1 cellular context compared by ENCODE assay signal in the genomic region with DNA sequence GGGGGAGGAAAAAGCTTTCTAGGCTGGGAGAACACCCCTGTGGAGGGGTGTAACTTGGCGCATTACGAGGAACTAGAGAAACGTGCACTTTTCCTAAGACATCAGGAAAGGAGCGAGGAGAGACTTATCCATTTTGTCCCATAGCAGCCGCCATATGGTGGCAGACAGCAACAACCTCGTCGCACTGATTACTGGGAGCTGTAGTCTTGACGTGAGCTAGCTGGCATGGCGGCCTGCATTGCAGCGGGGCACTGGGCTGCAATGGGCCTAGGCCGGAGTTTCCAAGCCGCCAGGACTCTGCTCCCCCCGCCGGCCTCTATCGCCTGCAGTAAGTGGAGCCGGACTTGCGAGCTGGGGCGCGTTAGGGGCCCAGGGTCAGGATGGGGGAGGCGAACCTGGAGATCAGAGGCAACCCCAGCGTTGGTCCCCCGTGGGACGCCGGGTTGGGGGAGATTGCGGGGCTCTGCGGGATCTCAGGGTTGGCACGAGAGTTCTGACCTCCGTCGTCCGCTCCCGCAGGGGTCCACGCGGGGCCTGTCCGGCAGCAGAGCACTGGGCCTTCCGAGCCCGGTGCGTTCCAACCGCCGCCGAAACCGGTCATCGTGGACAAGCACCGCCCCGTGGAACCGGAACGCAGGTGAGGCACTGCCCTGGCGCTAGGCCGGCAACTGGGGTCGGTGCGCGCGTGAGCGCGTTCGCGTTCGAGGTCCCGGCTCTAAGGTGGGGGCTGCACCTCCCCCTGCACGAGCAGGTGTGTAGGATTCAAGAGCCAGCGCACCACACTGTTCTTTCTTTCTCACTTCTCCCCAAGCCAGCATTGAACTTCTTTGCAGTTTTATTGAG.
TF ChIP-seq lines count a peak whose summit lies in the region.

A gene (plus strand): TSS at position 201 of the 843 bp plus-strand sequence. CDS start 25 bp downstream, at position 226.

TF ChIP-seq in GM12878, 131 proteins besides CTCF, POLR2A, EP300 and RAD21 (continued from another document and continues in another):
- TF ChIP-seq, protein P1, sequence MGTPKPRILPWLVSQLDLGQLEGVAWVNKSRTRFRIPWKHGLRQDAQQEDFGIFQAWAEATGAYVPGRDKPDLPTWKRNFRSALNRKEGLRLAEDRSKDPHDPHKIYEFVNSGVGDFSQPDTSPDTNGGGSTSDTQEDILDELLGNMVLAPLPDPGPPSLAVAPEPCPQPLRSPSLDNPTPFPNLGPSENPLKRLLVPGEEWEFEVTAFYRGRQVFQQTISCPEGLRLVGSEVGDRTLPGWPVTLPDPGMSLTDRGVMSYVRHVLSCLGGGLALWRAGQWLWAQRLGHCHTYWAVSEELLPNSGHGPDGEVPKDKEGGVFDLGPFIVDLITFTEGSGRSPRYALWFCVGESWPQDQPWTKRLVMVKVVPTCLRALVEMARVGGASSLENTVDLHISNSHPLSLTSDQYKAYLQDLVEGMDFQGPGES (IDR thresholded peaks at IDR 0.05): no peak
- TF ChIP-seq, protein P2, sequence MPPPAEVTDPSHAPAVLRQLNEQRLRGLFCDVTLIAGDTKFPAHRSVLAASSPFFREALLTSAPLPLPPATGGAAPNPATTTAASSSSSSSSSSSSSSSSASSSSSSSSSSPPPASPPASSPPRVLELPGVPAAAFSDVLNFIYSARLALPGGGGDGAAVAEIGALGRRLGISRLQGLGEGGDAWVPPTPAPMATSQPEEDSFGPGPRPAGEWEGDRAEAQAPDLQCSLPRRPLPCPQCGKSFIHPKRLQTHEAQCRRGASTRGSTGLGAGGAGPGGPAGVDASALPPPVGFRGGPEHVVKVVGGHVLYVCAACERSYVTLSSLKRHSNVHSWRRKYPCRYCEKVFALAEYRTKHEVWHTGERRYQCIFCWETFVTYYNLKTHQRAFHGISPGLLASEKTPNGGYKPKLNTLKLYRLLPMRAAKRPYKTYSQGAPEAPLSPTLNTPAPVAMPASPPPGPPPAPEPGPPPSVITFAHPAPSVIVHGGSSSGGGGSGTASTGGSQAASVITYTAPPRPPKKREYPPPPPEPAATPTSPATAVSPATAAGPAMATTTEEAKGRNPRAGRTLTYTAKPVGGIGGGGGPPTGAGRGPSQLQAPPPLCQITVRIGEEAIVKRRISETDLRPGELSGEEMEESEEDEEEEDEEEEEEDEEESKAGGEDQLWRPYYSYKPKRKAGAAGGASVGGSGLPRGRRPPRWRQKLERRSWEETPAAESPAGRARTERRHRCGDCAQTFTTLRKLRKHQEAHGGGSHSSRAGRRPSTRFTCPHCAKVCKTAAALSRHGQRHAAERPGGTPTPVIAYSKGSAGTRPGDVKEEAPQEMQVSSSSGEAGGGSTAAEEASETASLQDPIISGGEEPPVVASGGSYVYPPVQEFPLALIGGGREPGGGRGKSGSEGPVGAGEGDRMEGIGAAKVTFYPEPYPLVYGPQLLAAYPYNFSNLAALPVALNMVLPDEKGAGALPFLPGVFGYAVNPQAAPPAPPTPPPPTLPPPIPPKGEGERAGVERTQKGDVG (CRISPR knock-in tag; IDR thresholded peaks at IDR 0.05): no peak
- TF ChIP-seq BHLHE40 (IDR thresholded peaks at IDR 0.05; ENCODE audit: borderline replicate concordance in 1 of 2, low read depth in 2 of 2, low read length in 1 of 2) (peak in 1 of 2 experiments; percentile 81; a peak in 2 of 4 replicates), CHD1 (IDR thresholded peaks at IDR 0.05; ENCODE audit: low read depth, low read length) (no peak), SMAD1 (IDR thresholded peaks at IDR 0.05; ENCODE audit: low read depth, partially characterized antibody) (no peak), KLF5 (IDR thresholded peaks at IDR 0.05; ENCODE audit: partially characterized antibody) (no peak), WRNIP1 (IDR thresholded peaks at IDR 0.05; ENCODE audit: borderline replicate concordance, low read depth, low read length) (no peak; the same call in none of the 2 replicates), BACH1 (IDR thresholded peaks at IDR 0.05; ENCODE audit: borderline replicate concordance) (no peak; the same call in 1 of the 2 replicates), CHD4 (IDR thresholded peaks at IDR 0.05) (no peak), SIN3A (IDR thresholded peaks at IDR 0.05; ENCODE audit: low read depth, low read length) (0 out of 2 replicates have a peak, but pooled peaks have one; percentile 20), NR2F1 (conservative IDR thresholded peaks at IDR 0.05) (peak; percentile 44; the same call in 1 of the 2 replicates), ZNF207 (IDR thresholded peaks at IDR 0.05; ENCODE audit: borderline replicate concordance) (no peak; the same call in 1 of the 2 replicates), FOXM1 (IDR thresholded peaks at IDR 0.05; ENCODE audit: low read depth, low read length) (no peak), SUZ12 (IDR thresholded peaks at IDR 0.05; ENCODE audit: unreplicated experiment) (no peak), MTA2 (IDR thresholded peaks at IDR 0.05; ENCODE audit: low read depth) (peak; percentile 25; the same call in 1 of the 2 replicates), FOXK2 (IDR thresholded peaks at IDR 0.05) (peak; percentile 69), CHD2 (IDR thresholded peaks at IDR 0.05; ENCODE audit: borderline replicate concordance, low read depth, low read length) (peak; percentile 10; the same call in 1 of the 2 replicates), STAT1 (conservative IDR thresholded peaks at IDR 0.05) (0 out of 2 replicates have a peak, but pooled peaks have one; percentile 70), JUND (IDR thresholded peaks at IDR 0.05; ENCODE audit: low read depth, low read length) (no peak), TAF1 (IDR thresholded peaks at IDR 0.05; ENCODE audit: borderline replicate concordance, low read depth, low read length) (peak; percentile 90; the same call in 1 of the 2 replicates), POLR2AphosphoS2 (IDR thresholded peaks at IDR 0.05; ENCODE audit: low read depth, low read length) (no peak), POLR2AphosphoS5 (IDR thresholded peaks at IDR 0.05; ENCODE audit: low read length) (no peak), NRF1 (conservative IDR thresholded peaks at IDR 0.05; ENCODE audit: low read depth, low read length) (no peak), CREM (IDR thresholded peaks at IDR 0.05; ENCODE audit: low read depth) (peak; percentile 96), EED (IDR thresholded peaks at IDR 0.05; ENCODE audit: low read depth) (no peak), SMARCA5 (IDR thresholded peaks at IDR 0.05) (no peak)
- TF ChIP-seq, protein P3, sequence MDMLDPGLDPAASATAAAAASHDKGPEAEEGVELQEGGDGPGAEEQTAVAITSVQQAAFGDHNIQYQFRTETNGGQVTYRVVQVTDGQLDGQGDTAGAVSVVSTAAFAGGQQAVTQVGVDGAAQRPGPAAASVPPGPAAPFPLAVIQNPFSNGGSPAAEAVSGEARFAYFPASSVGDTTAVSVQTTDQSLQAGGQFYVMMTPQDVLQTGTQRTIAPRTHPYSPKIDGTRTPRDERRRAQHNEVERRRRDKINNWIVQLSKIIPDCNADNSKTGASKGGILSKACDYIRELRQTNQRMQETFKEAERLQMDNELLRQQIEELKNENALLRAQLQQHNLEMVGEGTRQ (IDR thresholded peaks at IDR 0.05; ENCODE audit: borderline replicate concordance, low read depth, low read length): no peak
- TF ChIP-seq, protein P4, sequence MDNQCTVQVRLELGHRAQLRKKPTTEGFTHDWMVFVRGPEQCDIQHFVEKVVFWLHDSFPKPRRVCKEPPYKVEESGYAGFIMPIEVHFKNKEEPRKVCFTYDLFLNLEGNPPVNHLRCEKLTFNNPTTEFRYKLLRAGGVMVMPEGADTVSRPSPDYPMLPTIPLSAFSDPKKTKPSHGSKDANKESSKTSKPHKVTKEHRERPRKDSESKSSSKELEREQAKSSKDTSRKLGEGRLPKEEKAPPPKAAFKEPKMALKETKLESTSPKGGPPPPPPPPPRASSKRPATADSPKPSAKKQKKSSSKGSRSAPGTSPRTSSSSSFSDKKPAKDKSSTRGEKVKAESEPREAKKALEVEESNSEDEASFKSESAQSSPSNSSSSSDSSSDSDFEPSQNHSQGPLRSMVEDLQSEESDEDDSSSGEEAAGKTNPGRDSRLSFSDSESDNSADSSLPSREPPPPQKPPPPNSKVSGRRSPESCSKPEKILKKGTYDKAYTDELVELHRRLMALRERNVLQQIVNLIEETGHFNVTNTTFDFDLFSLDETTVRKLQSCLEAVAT (IDR thresholded peaks at IDR 0.05): peak; percentile 99
- TF ChIP-seq, protein P5, sequence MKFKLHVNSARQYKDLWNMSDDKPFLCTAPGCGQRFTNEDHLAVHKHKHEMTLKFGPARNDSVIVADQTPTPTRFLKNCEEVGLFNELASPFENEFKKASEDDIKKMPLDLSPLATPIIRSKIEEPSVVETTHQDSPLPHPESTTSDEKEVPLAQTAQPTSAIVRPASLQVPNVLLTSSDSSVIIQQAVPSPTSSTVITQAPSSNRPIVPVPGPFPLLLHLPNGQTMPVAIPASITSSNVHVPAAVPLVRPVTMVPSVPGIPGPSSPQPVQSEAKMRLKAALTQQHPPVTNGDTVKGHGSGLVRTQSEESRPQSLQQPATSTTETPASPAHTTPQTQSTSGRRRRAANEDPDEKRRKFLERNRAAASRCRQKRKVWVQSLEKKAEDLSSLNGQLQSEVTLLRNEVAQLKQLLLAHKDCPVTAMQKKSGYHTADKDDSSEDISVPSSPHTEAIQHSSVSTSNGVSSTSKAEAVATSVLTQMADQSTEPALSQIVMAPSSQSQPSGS (IDR thresholded peaks at IDR 0.05; ENCODE audit: low read length): no peak
- TF ChIP-seq, protein P6, sequence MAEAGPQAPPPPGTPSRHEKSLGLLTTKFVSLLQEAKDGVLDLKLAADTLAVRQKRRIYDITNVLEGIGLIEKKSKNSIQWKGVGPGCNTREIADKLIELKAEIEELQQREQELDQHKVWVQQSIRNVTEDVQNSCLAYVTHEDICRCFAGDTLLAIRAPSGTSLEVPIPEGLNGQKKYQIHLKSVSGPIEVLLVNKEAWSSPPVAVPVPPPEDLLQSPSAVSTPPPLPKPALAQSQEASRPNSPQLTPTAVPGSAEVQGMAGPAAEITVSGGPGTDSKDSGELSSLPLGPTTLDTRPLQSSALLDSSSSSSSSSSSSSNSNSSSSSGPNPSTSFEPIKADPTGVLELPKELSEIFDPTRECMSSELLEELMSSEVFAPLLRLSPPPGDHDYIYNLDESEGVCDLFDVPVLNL (IDR thresholded peaks at IDR 0.05; ENCODE audit: low read depth, low read length): no peak; the same call in 1 of the 2 replicates
- TF ChIP-seq, protein P7, sequence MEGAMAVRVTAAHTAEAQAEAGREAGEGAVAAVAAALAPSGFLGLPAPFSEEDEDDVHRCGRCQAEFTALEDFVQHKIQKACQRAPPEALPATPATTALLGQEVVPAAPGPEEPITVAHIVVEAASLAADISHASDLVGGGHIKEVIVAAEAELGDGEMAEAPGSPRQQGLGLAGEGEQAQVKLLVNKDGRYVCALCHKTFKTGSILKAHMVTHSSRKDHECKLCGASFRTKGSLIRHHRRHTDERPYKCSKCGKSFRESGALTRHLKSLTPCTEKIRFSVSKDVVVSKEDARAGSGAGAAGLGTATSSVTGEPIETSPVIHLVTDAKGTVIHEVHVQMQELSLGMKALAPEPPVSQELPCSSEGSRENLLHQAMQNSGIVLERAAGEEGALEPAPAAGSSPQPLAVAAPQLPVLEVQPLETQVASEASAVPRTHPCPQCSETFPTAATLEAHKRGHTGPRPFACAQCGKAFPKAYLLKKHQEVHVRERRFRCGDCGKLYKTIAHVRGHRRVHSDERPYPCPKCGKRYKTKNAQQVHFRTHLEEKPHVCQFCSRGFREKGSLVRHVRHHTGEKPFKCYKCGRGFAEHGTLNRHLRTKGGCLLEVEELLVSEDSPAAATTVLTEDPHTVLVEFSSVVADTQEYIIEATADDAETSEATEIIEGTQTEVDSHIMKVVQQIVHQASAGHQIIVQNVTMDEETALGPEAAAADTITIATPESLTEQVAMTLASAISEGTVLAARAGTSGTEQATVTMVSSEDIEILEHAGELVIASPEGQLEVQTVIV (IDR thresholded peaks at IDR 0.05; ENCODE audit: borderline replicate concordance, partially characterized antibody): peak; percentile 27
- TF ChIP-seq, protein P8, sequence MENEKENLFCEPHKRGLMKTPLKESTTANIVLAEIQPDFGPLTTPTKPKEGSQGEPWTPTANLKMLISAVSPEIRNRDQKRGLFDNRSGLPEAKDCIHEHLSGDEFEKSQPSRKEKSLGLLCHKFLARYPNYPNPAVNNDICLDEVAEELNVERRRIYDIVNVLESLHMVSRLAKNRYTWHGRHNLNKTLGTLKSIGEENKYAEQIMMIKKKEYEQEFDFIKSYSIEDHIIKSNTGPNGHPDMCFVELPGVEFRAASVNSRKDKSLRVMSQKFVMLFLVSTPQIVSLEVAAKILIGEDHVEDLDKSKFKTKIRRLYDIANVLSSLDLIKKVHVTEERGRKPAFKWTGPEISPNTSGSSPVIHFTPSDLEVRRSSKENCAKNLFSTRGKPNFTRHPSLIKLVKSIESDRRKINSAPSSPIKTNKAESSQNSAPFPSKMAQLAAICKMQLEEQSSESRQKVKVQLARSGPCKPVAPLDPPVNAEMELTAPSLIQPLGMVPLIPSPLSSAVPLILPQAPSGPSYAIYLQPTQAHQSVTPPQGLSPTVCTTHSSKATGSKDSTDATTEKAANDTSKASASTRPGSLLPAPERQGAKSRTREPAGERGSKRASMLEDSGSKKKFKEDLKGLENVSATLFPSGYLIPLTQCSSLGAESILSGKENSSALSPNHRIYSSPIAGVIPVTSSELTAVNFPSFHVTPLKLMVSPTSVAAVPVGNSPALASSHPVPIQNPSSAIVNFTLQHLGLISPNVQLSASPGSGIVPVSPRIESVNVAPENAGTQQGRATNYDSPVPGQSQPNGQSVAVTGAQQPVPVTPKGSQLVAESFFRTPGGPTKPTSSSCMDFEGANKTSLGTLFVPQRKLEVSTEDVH (IDR thresholded peaks at IDR 0.05; ENCODE audit: low read depth, partially characterized antibody): no peak
- TF ChIP-seq, protein P9, sequence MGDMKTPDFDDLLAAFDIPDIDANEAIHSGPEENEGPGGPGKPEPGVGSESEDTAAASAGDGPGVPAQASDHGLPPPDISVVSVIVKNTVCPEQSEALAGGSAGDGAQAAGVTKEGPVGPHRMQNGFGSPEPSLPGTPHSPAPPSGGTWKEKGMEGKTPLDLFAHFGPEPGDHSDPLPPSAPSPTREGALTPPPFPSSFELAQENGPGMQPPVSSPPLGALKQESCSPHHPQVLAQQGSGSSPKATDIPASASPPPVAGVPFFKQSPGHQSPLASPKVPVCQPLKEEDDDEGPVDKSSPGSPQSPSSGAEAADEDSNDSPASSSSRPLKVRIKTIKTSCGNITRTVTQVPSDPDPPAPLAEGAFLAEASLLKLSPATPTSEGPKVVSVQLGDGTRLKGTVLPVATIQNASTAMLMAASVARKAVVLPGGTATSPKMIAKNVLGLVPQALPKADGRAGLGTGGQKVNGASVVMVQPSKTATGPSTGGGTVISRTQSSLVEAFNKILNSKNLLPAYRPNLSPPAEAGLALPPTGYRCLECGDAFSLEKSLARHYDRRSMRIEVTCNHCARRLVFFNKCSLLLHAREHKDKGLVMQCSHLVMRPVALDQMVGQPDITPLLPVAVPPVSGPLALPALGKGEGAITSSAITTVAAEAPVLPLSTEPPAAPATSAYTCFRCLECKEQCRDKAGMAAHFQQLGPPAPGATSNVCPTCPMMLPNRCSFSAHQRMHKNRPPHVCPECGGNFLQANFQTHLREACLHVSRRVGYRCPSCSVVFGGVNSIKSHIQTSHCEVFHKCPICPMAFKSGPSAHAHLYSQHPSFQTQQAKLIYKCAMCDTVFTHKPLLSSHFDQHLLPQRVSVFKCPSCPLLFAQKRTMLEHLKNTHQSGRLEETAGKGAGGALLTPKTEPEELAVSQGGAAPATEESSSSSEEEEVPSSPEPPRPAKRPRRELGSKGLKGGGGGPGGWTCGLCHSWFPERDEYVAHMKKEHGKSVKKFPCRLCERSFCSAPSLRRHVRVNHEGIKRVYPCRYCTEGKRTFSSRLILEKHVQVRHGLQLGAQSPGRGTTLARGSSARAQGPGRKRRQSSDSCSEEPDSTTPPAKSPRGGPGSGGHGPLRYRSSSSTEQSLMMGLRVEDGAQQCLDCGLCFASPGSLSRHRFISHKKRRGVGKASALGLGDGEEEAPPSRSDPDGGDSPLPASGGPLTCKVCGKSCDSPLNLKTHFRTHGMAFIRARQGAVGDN (IDR thresholded peaks at IDR 0.05): peak; percentile 52; the same call in 1 of the 2 replicates
- TF ChIP-seq, protein P10, sequence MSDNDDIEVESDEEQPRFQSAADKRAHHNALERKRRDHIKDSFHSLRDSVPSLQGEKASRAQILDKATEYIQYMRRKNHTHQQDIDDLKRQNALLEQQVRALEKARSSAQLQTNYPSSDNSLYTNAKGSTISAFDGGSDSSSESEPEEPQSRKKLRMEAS (IDR thresholded peaks at IDR 0.05; ENCODE audit: low read depth, low read length): peak; percentile 35; the same call in 1 of the 2 replicates
